1 cellular context compared by ENCODE assay signal in genomic region chr7:73377413-73378200, GRCh38.
TF ChIP-seq lines count a peak whose summit lies in the region.

No MANE protein-coding gene starts in this region.

TF ChIP-seq in endothelial cell of umbilical vein, 7 proteins besides CTCF, POLR2A, EP300 and RAD21:
- TF ChIP-seq EZH2 (IDR thresholded peaks at IDR 0.05; ENCODE audit: borderline replicate concordance, low read depth, low read length, severe bottlenecking), result peak; percentile 68
